3 cellular contexts compared by ENCODE assay signal in the genomic region with DNA sequence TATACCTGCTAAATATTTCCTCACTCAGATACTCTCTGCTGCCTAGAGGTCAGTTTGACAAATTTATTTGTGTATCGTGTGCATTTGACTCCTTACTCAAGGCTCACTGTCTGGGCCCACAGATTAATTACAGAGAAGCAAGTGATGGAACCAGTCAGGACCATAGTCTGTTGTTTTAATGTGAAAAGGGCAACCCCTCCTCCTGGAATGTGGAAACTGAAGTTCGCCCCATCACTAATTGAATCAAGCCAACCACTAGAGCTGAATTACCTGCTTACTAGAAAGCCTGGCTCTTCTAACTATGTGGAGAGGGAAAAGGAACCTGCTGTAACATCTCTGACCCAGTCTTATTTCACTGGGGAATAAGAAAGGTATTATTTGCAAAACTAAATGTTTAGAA.
A peak's percentile ranks its signal among the peaks of the same experiment; 100 is the strongest.
TF ChIP-seq lines count a peak whose summit lies in the region.

No MANE protein-coding gene starts in this region.

TF ChIP-seq in SK-N-SH treated with all-trans-retinoic acid at 6 μM for 48 hours, 23 proteins besides CTCF, POLR2A, EP300 and RAD21:
- TF ChIP-seq PPARA (CRISPR knock-in tag; IDR thresholded peaks at IDR 0.05; ENCODE audit: borderline replicate concordance) (no peak), ISL1 (CRISPR knock-in tag; IDR thresholded peaks at IDR 0.05) (peak; percentile 45), PATZ1 (CRISPR knock-in tag; IDR thresholded peaks at IDR 0.05; ENCODE audit: borderline replicate concordance) (peak; percentile 23; the same call in 1 of the 2 replicates), ZFP3 (CRISPR knock-in tag; IDR thresholded peaks at IDR 0.05) (no peak)
- TF ChIP-seq, protein P1, sequence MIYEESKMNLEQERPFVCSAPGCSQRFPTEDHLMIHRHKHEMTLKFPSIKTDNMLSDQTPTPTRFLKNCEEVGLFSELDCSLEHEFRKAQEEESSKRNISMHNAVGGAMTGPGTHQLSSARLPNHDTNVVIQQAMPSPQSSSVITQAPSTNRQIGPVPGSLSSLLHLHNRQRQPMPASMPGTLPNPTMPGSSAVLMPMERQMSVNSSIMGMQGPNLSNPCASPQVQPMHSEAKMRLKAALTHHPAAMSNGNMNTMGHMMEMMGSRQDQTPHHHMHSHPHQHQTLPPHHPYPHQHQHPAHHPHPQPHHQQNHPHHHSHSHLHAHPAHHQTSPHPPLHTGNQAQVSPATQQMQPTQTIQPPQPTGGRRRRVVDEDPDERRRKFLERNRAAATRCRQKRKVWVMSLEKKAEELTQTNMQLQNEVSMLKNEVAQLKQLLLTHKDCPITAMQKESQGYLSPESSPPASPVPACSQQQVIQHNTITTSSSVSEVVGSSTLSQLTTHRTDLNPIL (CRISPR knock-in tag; IDR thresholded peaks at IDR 0.05; ENCODE audit: low read depth), result no peak
TF ChIP-seq in SK-N-SH treated with all-trans-retinoic acid at 6 μM for 48 hours: peak in this region for 2.

TF ChIP-seq in SK-N-SH, 30 proteins besides CTCF, POLR2A, EP300 and RAD21:
- no peak for TF ChIP-seq NFIC (IDR thresholded peaks at IDR 0.05; ENCODE audit: borderline replicate concordance)
- no peak for TF ChIP-seq ELF1 (IDR thresholded peaks at IDR 0.05)
- TF ChIP-seq TEAD4 (IDR thresholded peaks at IDR 0.05; ENCODE audit: borderline replicate concordance, insufficient read depth), result no peak
- TF ChIP-seq, protein P2, sequence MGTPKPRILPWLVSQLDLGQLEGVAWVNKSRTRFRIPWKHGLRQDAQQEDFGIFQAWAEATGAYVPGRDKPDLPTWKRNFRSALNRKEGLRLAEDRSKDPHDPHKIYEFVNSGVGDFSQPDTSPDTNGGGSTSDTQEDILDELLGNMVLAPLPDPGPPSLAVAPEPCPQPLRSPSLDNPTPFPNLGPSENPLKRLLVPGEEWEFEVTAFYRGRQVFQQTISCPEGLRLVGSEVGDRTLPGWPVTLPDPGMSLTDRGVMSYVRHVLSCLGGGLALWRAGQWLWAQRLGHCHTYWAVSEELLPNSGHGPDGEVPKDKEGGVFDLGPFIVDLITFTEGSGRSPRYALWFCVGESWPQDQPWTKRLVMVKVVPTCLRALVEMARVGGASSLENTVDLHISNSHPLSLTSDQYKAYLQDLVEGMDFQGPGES (IDR thresholded peaks at IDR 0.05; ENCODE audit: low read depth, low read length), result no peak
- TF ChIP-seq, protein P3, sequence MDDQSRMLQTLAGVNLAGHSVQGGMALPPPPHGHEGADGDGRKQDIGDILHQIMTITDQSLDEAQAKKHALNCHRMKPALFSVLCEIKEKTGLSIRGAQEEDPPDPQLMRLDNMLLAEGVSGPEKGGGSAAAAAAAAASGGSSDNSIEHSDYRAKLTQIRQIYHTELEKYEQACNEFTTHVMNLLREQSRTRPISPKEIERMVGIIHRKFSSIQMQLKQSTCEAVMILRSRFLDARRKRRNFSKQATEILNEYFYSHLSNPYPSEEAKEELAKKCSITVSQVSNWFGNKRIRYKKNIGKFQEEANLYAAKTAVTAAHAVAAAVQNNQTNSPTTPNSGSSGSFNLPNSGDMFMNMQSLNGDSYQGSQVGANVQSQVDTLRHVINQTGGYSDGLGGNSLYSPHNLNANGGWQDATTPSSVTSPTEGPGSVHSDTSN (IDR thresholded peaks at IDR 0.05), result no peak
- TF ChIP-seq TCF12 (IDR thresholded peaks at IDR 0.05), result no peak
- TF ChIP-seq, protein P4, sequence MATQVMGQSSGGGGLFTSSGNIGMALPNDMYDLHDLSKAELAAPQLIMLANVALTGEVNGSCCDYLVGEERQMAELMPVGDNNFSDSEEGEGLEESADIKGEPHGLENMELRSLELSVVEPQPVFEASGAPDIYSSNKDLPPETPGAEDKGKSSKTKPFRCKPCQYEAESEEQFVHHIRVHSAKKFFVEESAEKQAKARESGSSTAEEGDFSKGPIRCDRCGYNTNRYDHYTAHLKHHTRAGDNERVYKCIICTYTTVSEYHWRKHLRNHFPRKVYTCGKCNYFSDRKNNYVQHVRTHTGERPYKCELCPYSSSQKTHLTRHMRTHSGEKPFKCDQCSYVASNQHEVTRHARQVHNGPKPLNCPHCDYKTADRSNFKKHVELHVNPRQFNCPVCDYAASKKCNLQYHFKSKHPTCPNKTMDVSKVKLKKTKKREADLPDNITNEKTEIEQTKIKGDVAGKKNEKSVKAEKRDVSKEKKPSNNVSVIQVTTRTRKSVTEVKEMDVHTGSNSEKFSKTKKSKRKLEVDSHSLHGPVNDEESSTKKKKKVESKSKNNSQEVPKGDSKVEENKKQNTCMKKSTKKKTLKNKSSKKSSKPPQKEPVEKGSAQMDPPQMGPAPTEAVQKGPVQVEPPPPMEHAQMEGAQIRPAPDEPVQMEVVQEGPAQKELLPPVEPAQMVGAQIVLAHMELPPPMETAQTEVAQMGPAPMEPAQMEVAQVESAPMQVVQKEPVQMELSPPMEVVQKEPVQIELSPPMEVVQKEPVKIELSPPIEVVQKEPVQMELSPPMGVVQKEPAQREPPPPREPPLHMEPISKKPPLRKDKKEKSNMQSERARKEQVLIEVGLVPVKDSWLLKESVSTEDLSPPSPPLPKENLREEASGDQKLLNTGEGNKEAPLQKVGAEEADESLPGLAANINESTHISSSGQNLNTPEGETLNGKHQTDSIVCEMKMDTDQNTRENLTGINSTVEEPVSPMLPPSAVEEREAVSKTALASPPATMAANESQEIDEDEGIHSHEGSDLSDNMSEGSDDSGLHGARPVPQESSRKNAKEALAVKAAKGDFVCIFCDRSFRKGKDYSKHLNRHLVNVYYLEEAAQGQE (IDR thresholded peaks at IDR 0.05; ENCODE audit: low read depth, low read length), result no peak
- TF ChIP-seq, protein P5, sequence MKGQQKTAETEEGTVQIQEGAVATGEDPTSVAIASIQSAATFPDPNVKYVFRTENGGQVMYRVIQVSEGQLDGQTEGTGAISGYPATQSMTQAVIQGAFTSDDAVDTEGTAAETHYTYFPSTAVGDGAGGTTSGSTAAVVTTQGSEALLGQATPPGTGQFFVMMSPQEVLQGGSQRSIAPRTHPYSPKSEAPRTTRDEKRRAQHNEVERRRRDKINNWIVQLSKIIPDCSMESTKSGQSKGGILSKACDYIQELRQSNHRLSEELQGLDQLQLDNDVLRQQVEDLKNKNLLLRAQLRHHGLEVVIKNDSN (IDR thresholded peaks at IDR 0.05; ENCODE audit: borderline replicate concordance, low read depth), result no peak

TF ChIP-seq in WTC11, 78 proteins besides CTCF, POLR2A, EP300 and RAD21:
- no peak for TF ChIP-seq ELF4 (CRISPR knock-in tag; IDR thresholded peaks at IDR 0.05; ENCODE audit: low read depth)
- no peak for TF ChIP-seq RELA (CRISPR knock-in tag; IDR thresholded peaks at IDR 0.05; ENCODE audit: borderline replicate concordance)
- TF ChIP-seq MXD4 (CRISPR knock-in tag; IDR thresholded peaks at IDR 0.05; ENCODE audit: borderline replicate concordance), result no peak
- TF ChIP-seq AR (CRISPR knock-in tag; IDR thresholded peaks at IDR 0.05), result no peak
- TF ChIP-seq NR1H2 (CRISPR knock-in tag; IDR thresholded peaks at IDR 0.05), result no peak
- TF ChIP-seq, protein P5 (CRISPR knock-in tag; IDR thresholded peaks at IDR 0.05), result no peak
- TF ChIP-seq, protein P6, sequence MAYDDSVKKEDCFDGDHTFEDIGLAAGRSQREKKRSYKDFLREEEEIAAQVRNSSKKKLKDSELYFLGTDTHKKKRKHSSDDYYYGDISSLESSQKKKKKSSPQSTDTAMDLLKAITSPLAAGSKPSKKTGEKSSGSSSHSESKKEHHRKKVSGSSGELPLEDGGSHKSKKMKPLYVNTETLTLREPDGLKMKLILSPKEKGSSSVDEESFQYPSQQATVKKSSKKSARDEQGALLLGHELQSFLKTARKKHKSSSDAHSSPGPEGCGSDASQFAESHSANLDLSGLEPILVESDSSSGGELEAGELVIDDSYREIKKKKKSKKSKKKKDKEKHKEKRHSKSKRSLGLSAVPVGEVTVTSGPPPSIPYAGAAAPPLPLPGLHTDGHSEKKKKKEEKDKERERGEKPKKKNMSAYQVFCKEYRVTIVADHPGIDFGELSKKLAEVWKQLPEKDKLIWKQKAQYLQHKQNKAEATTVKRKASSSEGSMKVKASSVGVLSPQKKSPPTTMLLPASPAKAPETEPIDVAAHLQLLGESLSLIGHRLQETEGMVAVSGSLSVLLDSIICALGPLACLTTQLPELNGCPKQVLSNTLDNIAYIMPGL (CRISPR knock-in tag; IDR thresholded peaks at IDR 0.05), result no peak
- TF ChIP-seq ZNF263 (CRISPR knock-in tag; IDR thresholded peaks at IDR 0.05; ENCODE audit: low read depth), result no peak
- TF ChIP-seq SP1 (CRISPR knock-in tag; conservative IDR thresholded peaks at IDR 0.05), result no peak
- no peak for TF ChIP-seq KAT7 (CRISPR knock-in tag; IDR thresholded peaks at IDR 0.05; ENCODE audit: borderline replicate concordance)
- no peak for TF ChIP-seq ZNF219 (CRISPR knock-in tag; IDR thresholded peaks at IDR 0.05; ENCODE audit: borderline replicate concordance)
- TF ChIP-seq RORB (CRISPR knock-in tag; IDR thresholded peaks at IDR 0.05), result no peak
